In the genomic region with DNA sequence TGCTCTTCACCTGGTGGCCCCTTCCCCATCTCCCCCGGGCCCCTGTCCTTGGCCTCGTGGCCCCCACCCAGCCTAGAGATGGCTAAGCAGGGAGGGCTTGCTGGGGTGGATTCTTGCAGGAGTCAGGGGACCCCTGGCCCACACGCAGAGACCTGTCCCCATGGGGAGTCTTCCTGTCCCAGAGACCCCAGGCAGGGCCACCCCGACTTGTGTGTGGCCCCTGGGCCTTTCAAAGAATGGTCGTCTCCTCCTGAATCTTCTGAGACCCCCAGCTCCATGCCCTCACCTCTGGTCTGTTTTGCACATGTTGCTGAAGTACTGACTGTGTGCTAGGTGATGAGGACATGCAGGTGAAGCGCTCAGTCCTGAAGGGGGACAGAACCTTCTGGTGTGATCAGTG, we compare ENCODE assay signal across 1 cellular context. TPM values are rescaled to one million over a fixed set of nuclear protein-coding genes. Genes with fewer than 3 reads are reported as not detected.
"Had no signal": no experiment of that assay in that cellular context is flagged by ENCODE, and none has a peak within 500 bp of the region (broad histone marks: within the 10 kb centered on the region; RNA-seq: fewer than 3 reads in every experiment).

No MANE protein-coding gene starts in this region.

RNA-seq across cellular contexts. Expression of a gene that starts 58.2 kb away (rescaled TPM):
- total RNA-seq: SK-MEL-5 had no signal
